ENCODE assay signal across 1 cellular context in the genomic region with DNA sequence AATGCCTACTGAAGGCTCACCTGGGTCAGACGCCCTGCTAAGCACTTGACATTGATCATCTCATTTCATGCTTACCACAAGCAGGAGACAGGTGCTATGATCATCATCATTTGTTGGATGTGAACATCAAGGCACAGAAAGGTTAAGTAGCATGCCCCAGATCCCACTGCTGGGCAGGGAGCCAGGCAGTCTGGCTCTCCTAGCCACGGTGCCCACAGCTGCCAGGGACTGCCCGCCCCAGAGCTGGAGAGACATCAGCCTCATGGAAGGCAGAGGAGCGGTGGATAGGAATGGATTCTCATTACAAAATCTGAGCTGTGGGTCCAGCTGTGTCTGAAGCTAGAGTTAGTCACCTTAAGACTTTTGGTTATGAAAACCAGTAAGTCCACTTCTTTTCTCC.
TF ChIP-seq lines count a peak whose summit lies in the region.

No MANE protein-coding gene starts in this region.

TF ChIP-seq in SK-N-SH, 30 proteins besides CTCF, POLR2A, EP300 and RAD21 (continued from another document):
- TF ChIP-seq, protein P1, sequence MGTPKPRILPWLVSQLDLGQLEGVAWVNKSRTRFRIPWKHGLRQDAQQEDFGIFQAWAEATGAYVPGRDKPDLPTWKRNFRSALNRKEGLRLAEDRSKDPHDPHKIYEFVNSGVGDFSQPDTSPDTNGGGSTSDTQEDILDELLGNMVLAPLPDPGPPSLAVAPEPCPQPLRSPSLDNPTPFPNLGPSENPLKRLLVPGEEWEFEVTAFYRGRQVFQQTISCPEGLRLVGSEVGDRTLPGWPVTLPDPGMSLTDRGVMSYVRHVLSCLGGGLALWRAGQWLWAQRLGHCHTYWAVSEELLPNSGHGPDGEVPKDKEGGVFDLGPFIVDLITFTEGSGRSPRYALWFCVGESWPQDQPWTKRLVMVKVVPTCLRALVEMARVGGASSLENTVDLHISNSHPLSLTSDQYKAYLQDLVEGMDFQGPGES (IDR thresholded peaks at IDR 0.05; ENCODE audit: low read depth, low read length): no peak
- TF ChIP-seq, protein P2, sequence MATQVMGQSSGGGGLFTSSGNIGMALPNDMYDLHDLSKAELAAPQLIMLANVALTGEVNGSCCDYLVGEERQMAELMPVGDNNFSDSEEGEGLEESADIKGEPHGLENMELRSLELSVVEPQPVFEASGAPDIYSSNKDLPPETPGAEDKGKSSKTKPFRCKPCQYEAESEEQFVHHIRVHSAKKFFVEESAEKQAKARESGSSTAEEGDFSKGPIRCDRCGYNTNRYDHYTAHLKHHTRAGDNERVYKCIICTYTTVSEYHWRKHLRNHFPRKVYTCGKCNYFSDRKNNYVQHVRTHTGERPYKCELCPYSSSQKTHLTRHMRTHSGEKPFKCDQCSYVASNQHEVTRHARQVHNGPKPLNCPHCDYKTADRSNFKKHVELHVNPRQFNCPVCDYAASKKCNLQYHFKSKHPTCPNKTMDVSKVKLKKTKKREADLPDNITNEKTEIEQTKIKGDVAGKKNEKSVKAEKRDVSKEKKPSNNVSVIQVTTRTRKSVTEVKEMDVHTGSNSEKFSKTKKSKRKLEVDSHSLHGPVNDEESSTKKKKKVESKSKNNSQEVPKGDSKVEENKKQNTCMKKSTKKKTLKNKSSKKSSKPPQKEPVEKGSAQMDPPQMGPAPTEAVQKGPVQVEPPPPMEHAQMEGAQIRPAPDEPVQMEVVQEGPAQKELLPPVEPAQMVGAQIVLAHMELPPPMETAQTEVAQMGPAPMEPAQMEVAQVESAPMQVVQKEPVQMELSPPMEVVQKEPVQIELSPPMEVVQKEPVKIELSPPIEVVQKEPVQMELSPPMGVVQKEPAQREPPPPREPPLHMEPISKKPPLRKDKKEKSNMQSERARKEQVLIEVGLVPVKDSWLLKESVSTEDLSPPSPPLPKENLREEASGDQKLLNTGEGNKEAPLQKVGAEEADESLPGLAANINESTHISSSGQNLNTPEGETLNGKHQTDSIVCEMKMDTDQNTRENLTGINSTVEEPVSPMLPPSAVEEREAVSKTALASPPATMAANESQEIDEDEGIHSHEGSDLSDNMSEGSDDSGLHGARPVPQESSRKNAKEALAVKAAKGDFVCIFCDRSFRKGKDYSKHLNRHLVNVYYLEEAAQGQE (IDR thresholded peaks at IDR 0.05; ENCODE audit: low read depth, low read length): no peak
- no peak for TF ChIP-seq GABPA (IDR thresholded peaks at IDR 0.05; ENCODE audit: low read depth)
